ENCODE assay signal across 10 cellular contexts in genomic region chr22:19641254-19641982, GRCh38.
DNase-seq lines count a peak whose midpoint lies in the region; ATAC-seq and TF ChIP-seq lines count a peak whose summit lies in the region.
"Had no signal": no experiment of that assay in that cellular context is flagged by ENCODE, and none has a peak within 500 bp of the region (broad histone marks: within the 10 kb centered on the region; RNA-seq: fewer than 3 reads in every experiment).

No MANE protein-coding gene starts in this region.

- H3K79me2 ChIP-seq in Karpas-422 (ENCODE audit: low read length) (no peaks in the 10 kb centered on the region), mesendoderm (ENCODE audit: control insufficient read depth, insufficient read depth, low read length) (no peaks in the 10 kb centered on the region)

- H3K36me3 ChIP-seq in Karpas-422 (ENCODE audit: insufficient read depth, low read length) (no peaks in the 10 kb centered on the region), endocrine pancreas (ENCODE audit: control insufficient read depth, insufficient read depth, low read length) (no peaks in the 10 kb centered on the region), mesendoderm (ENCODE audit: control insufficient read depth, insufficient read depth, low read length) (no peaks in the 10 kb centered on the region)
- H3K36me3 ChIP-seq in CD4-positive, alpha-beta memory T cell (ENCODE audit: insufficient read depth, low read length): no peaks in the 10 kb centered on the region
- H3K36me3 ChIP-seq: adrenal gland had no signal

- no peaks in the 10 kb centered on the region for H3K36me3 Mint-ChIP-seq in Calu3 (ENCODE audit: insufficient read depth, unreplicated experiment)
- H3K36me3 Mint-ChIP-seq in CD4-positive, alpha-beta memory T cell: no peaks in the 10 kb centered on the region

- H4K5ac ChIP-seq in mesendoderm (ENCODE audit: low read length): no peak overlapping the region

- no peak for ATAC-seq in HG02571 (IDR thresholded peaks at IDR 0.05; ENCODE audit: unreplicated experiment)

- H3K27ac ChIP-seq in Karpas-422 (ENCODE audit: low read length) (no peak overlapping the region), mesendoderm (ENCODE audit: low read depth, low read length) (no peak overlapping the region)
- H3K27ac ChIP-seq in CD4-positive, alpha-beta memory T cell (ENCODE audit: low read depth, low read length): no peak overlapping the region
- H3K27ac ChIP-seq: adrenal gland had no signal

- peak overlapping the region; percentile 70 for H3K56ac ChIP-seq in mesendoderm (ENCODE audit: low read length)

- DNase-seq in Calu3 (peak; percentile 15), Karpas-422 (peak; percentile 61), mesendoderm (peak; percentile 80), SKM-1 (lab: John Stamatoyannopoulos, UW; ENCODE audit: unreplicated experiment) (no peak), NCI-H2227 treated with DMSO at 0.1 percent for 48 hours (lab: John Stamatoyannopoulos, UW) (no peak)
- no peak for DNase-seq in CD4-positive, alpha-beta memory T cell
- DNase-seq: adrenal gland, T-helper 9 cell had no signal

- H2AK5ac ChIP-seq in mesendoderm (ENCODE audit: low read length): no peak overlapping the region

- H3K4me3 Mint-ChIP-seq in Calu3 (ENCODE audit: low read depth, unreplicated experiment): no peak overlapping the region
- H3K4me3 Mint-ChIP-seq in CD4-positive, alpha-beta memory T cell: no peak overlapping the region

- no peak overlapping the region for H2BK15ac ChIP-seq in mesendoderm (replicated peaks; ENCODE audit: low read depth)

- peak overlapping the region; percentile 30 for H4K8ac ChIP-seq in mesendoderm (ENCODE audit: low read depth, low read length)

- no TSS peak for BruUV-seq in Calu3 (replicated peaks; lab: Mats Ljungman, UMichigan)

- peaks cover 54% of the 10 kb centered on the region for H3K27me3 Mint-ChIP-seq in Calu3 (ENCODE audit: unreplicated experiment)
- H3K27me3 Mint-ChIP-seq in CD4-positive, alpha-beta memory T cell: peaks cover 14 to 20% of the 10 kb centered on the region in 2 donors

- H3K27me3 ChIP-seq in Karpas-422 (ENCODE audit: low read length) (no peaks in the 10 kb centered on the region), endocrine pancreas (ENCODE audit: control insufficient read depth, insufficient read depth, low read length) (no peaks in the 10 kb centered on the region), mesendoderm (ENCODE audit: insufficient read depth, low read length, poor library complexity) (no peaks in the 10 kb centered on the region)
- H3K27me3 ChIP-seq in CD4-positive, alpha-beta memory T cell (ENCODE audit: insufficient read depth, low read length): no peaks in the 10 kb centered on the region
- H3K27me3 ChIP-seq: adrenal gland had no signal

- TF ChIP-seq CTCF in Calu3 (IDR thresholded peaks at IDR 0.05; ENCODE audit: unreplicated experiment): peak; percentile 33

- H3K9me3 ChIP-seq in Karpas-422 (ENCODE audit: low read length) (no peaks in the 10 kb centered on the region), endocrine pancreas (ENCODE audit: control insufficient read depth, low read length) (no peaks in the 10 kb centered on the region)
- no peaks in the 10 kb centered on the region for H3K9me3 ChIP-seq in CD4-positive, alpha-beta memory T cell (ENCODE audit: control insufficient read depth in 1 of 2, low read length in 2 of 2)
- H3K9me3 ChIP-seq: adrenal gland had no signal

- H3K27ac Mint-ChIP-seq in Calu3 (ENCODE audit: unreplicated experiment): no peak overlapping the region
- H3K27ac Mint-ChIP-seq in CD4-positive, alpha-beta memory T cell: peak overlapping the region in 2 of 7 donors; percentile 41 to 42

- WGBS in mesendoderm (ENCODE audit: extremely low coverage, insufficient coverage, low lambda C conversion rate): no CpG with 5 or more reads among the region's 25 CpGs

- H3K9me2 ChIP-seq in Karpas-422 (replicated peaks; ENCODE audit: insufficient read depth, low read length): no peaks in the 10 kb centered on the region

- intact Hi-C loops in Calu3 (cut with micrococcal nuclease; ENCODE audit: unreplicated experiment): no loop called here
- intact Hi-C loops in CD4-positive, alpha-beta memory T cell (cut with micrococcal nuclease): no loop called here

- POLR2A ChIA-PET in CD4-positive, alpha-beta memory T cell (lab: Charles Lee; ENCODE audit: partially characterized antibody): no interaction called here

- H3K4me2 ChIP-seq in Karpas-422 (ENCODE audit: low read depth, low read length, poor library complexity, severe bottlenecking) (no peak overlapping the region), mesendoderm (ENCODE audit: low read length) (no peak overlapping the region)

- no peak overlapping the region for H3K18ac ChIP-seq in mesendoderm (ENCODE audit: low read length)

- CTCF ChIA-PET in Calu3 (lab: Charles Lee): no interaction called here
- CTCF ChIA-PET in CD4-positive, alpha-beta memory T cell (lab: Charles Lee; ENCODE audit: partially characterized antibody): no interaction called here

- no peak overlapping the region for H2BK120ac ChIP-seq in mesendoderm (ENCODE audit: low read depth, low read length)

- no peaks in the 10 kb centered on the region for H3K79me1 ChIP-seq in mesendoderm (ENCODE audit: low read length)

- H3K9ac ChIP-seq in Karpas-422 (ENCODE audit: low read length) (no peak overlapping the region), endocrine pancreas (ENCODE audit: control insufficient read depth, insufficient read depth, low read length) (no peak overlapping the region), mesendoderm (ENCODE audit: low read length) (peak overlapping the region; percentile 41)

- no peaks in the 10 kb centered on the region for H3K4me1 Mint-ChIP-seq in Calu3 (ENCODE audit: low read depth, unreplicated experiment)
- H3K4me1 Mint-ChIP-seq in CD4-positive, alpha-beta memory T cell: no peaks in the 10 kb centered on the region

- H3K9me3 Mint-ChIP-seq in Calu3 (ENCODE audit: low read depth, unreplicated experiment): peaks cover under 1% of the 10 kb centered on the region
- H3K9me3 Mint-ChIP-seq in CD4-positive, alpha-beta memory T cell: peaks cover 0 to 6% (median under 1%) of the 10 kb centered on the region in 8 donors

- H2AFZ ChIP-seq in Karpas-422 (ENCODE audit: low read length): no peak overlapping the region

- H3K4ac ChIP-seq in mesendoderm (ENCODE audit: low read depth, low read length): no peak overlapping the region

- H3K4me1 ChIP-seq in Karpas-422 (ENCODE audit: low read length) (no peaks in the 10 kb centered on the region), endocrine pancreas (ENCODE audit: control insufficient read depth, insufficient read depth, low read length) (no peaks in the 10 kb centered on the region), mesendoderm (ENCODE audit: control insufficient read depth, low read depth, low read length) (no peaks in the 10 kb centered on the region)
- H3K4me1 ChIP-seq in CD4-positive, alpha-beta memory T cell (ENCODE audit: insufficient read depth, low read length): no peaks in the 10 kb centered on the region
- H3K4me1 ChIP-seq: adrenal gland had no signal

- no peak overlapping the region for H3K4me3 ChIP-seq in Karpas-422 (ENCODE audit: low read length)
- H3K4me3 ChIP-seq in endocrine pancreas (ENCODE audit: control insufficient read depth, insufficient read depth, low read length): peak overlapping the region; percentile 6
- H3K4me3 ChIP-seq in mesendoderm (ENCODE audit: low read length): no peak overlapping the region
- no peak overlapping the region for H3K4me3 ChIP-seq in CD4-positive, alpha-beta memory T cell (ENCODE audit: low read length in 2 of 2)
- H3K4me3 ChIP-seq: adrenal gland had no signal

- no peaks in the 10 kb centered on the region for H4K20me1 ChIP-seq in Karpas-422 (ENCODE audit: insufficient read depth, low read depth, low read length)

- no peak overlapping the region for H2BK5ac ChIP-seq in mesendoderm (ENCODE audit: low read length)

- no peak overlapping the region for H3K23ac ChIP-seq in mesendoderm (ENCODE audit: low read length)

Comparison
In these comparisons a context has a peak if more than half of its experiments do, and no peak if none do; other contexts are left out.
1. DNase-seq: peak in Calu3 (single experiment), Karpas-422 (single experiment) and mesendoderm (single experiment); none in CD4-positive, alpha-beta memory T cell (0 of 5), SKM-1 (single experiment) and NCI-H2227 treated with DMSO at 0.1 percent for 48 hours (single experiment).